Comparison of ENCODE assay signal across 11 cellular contexts in the genomic region with DNA sequence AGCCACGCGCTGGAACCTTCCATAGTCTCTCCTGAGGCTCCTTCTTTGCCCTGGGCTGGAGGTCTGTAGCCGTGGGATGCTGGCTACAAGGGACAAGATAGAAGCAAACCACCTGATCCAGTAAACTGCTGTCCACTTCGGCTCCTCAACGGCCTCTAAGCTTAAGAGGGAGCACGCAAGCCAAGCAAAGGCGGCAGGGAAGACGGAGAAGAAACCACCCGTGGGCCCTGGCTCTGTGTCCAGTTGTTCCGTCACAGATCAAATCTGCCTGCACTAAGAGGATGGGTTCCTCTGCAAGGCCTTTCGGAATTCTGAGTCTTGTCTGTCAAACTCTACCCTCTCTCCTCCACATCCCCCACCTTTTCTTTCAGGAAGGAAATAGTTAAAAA. TPM values are rescaled to one million over a fixed set of nuclear protein-coding genes. Genes with fewer than 3 reads are reported as not detected.
DNase-seq lines count a peak whose midpoint lies in the region; ATAC-seq and TF ChIP-seq lines count a peak whose summit lies in the region.
"Had no signal": no experiment of that assay in that cellular context is flagged by ENCODE, and none has a peak within 500 bp of the region (broad histone marks: within the 10 kb centered on the region; RNA-seq: fewer than 3 reads in every experiment).

No MANE protein-coding gene starts in this region.

- peak overlapping the region; percentile 67 for H2AFZ ChIP-seq in osteoblast (ENCODE audit: low read length)

- ATAC-seq in Right ventricle myocardium superior (ENCODE audit: poor library complexity), result peak; percentile 15
- ATAC-seq in Right ventricle myocardium inferior, result no peak

- no peak overlapping the region for H3K4me3 Mint-ChIP-seq in activated CD4-positive, alpha-beta memory T cell treated with anti-CD3 and anti-CD28 coated beads, Interleukin-2, amount 10 ng/mL, durations not matched to agents 7 days and 5 days
- H3K4me3 Mint-ChIP-seq: activated naive CD8-positive, alpha-beta T cell treated with anti-CD3 and anti-CD28 coated beads for 36 hours; stimulated activated naive CD8-positive, alpha-beta T cell treated with anti-CD3 and anti-CD28 coated beads, Interleukin-15, Interleukin-2, amounts not matched to agents 100 ng/mL and 50 ng/mL, for 24 hours had no signal

- no peaks in the 10 kb centered on the region for H4K20me1 ChIP-seq in osteoblast (ENCODE audit: insufficient read depth, low read length)

- no peaks in the 10 kb centered on the region for H3K27me3 ChIP-seq in osteoblast (ENCODE audit: insufficient read depth, low read length)

- H3K27ac Mint-ChIP-seq in activated CD4-positive, alpha-beta memory T cell treated with anti-CD3 and anti-CD28 coated beads, Interleukin-2, amount 10 ng/mL, durations not matched to agents 7 days and 5 days, result no peak overlapping the region
- H3K27ac Mint-ChIP-seq: activated naive CD8-positive, alpha-beta T cell treated with anti-CD3 and anti-CD28 coated beads for 36 hours; stimulated activated naive CD8-positive, alpha-beta T cell treated with anti-CD3 and anti-CD28 coated beads, Interleukin-15, Interleukin-2, amounts not matched to agents 100 ng/mL and 50 ng/mL, for 24 hours had no signal

- intact Hi-C loops in Right ventricle myocardium superior (cut with DNase I) (no loop called here), Right ventricle myocardium inferior (cut with DNase I) (loop anchor here (10.0 kb wide), 1 partner anchor 316 kb away; no protein-coding TSS in a partner anchor)

- no peaks in the 10 kb centered on the region for H3K9me3 ChIP-seq in osteoblast (ENCODE audit: low read depth, low read length)

- TF ChIP-seq CTCF in foreskin fibroblast (IDR thresholded peaks at IDR 0.05; ENCODE audit: low read depth, low read length) (no peak), osteoblast (IDR thresholded peaks at IDR 0.05; ENCODE audit: extremely low read depth, low read depth, low read length) (no peak), GM13977 (IDR thresholded peaks at IDR 0.05; ENCODE audit: extremely low read depth, insufficient read depth, missing control alignments) (no peak)

- no peaks in the 10 kb centered on the region for H3K36me3 Mint-ChIP-seq in activated CD4-positive, alpha-beta memory T cell treated with anti-CD3 and anti-CD28 coated beads, Interleukin-2, amount 10 ng/mL, durations not matched to agents 7 days and 5 days (ENCODE audit: low read depth)
- H3K36me3 Mint-ChIP-seq: activated naive CD8-positive, alpha-beta T cell treated with anti-CD3 and anti-CD28 coated beads for 36 hours had no signal

- H3K27me3 Mint-ChIP-seq in activated CD4-positive, alpha-beta memory T cell treated with anti-CD3 and anti-CD28 coated beads, Interleukin-2, amount 10 ng/mL, durations not matched to agents 7 days and 5 days, result peaks cover 30% of the 10 kb centered on the region

- CTCF ChIA-PET in activated CD4-positive, alpha-beta memory T cell treated with anti-CD3 and anti-CD28 coated beads, Interleukin-2, amount 10 ng/mL, durations not matched to agents 7 days and 5 days (lab: Charles Lee), result no interaction called here

- POLR2A ChIA-PET in activated CD4-positive, alpha-beta memory T cell treated with anti-CD3 and anti-CD28 coated beads, Interleukin-2, amount 10 ng/mL, durations not matched to agents 7 days and 5 days (lab: Charles Lee), result no interaction called here

- peaks cover 25% of the 10 kb centered on the region for H3K4me1 ChIP-seq in osteoblast (ENCODE audit: insufficient read depth, low read length)

- DNase-seq in Right ventricle myocardium superior, result no peak
- no peak for DNase-seq in Right ventricle myocardium inferior (ENCODE audit: missing footprints)
- DNase-seq in foreskin fibroblast, result no peak
- DNase-seq in osteoblast (ENCODE audit: insufficient read length, low spot score, missing footprints), result no peak
- no peak for DNase-seq in medulla oblongata (ENCODE audit: extremely low spot score)
- DNase-seq in activated CD4-positive, alpha-beta memory T cell treated with anti-CD3 and anti-CD28 coated beads, Interleukin-2, amount 10 ng/mL, durations not matched to agents 7 days and 5 days, result no peak
- DNase-seq in GM13977 (ENCODE audit: low spot score), result no peak
- DNase-seq in LoVo (ENCODE audit: low spot score), result no peak
- DNase-seq: activated CD4-positive, alpha-beta T cell treated with anti-CD3 and anti-CD28 coated beads for 1 hour had no signal

- in situ Hi-C loops in GM13977 (cut with MboI; ENCODE audit: low pct_unique_long_range_greater_than_20kb, low sequenced_read_pairs, unreplicated experiment), result no loop called here

- H3K4me2 ChIP-seq in osteoblast (ENCODE audit: insufficient read depth, low read length), result peak overlapping the region; percentile 88

- no peaks in the 10 kb centered on the region for H3K79me2 ChIP-seq in osteoblast (ENCODE audit: insufficient read depth, low read length)

- no peaks in the 10 kb centered on the region for H3K4me1 Mint-ChIP-seq in activated CD4-positive, alpha-beta memory T cell treated with anti-CD3 and anti-CD28 coated beads, Interleukin-2, amount 10 ng/mL, durations not matched to agents 7 days and 5 days
- H3K4me1 Mint-ChIP-seq: activated naive CD8-positive, alpha-beta T cell treated with anti-CD3 and anti-CD28 coated beads for 36 hours had no signal

- H3K4me3 ChIP-seq in foreskin fibroblast (ENCODE audit: low read depth in 1 of 2, low read length in 2 of 2) (peak overlapping the region; percentile 58 to 63), osteoblast (ENCODE audit: insufficient read depth, low read length) (peak overlapping the region; percentile 72)

- H3K27ac ChIP-seq in osteoblast (ENCODE audit: low read depth, low read length), result peak overlapping the region; percentile 26

- H3K36me3 ChIP-seq in osteoblast (ENCODE audit: insufficient read depth, low read length), result no peaks in the 10 kb centered on the region

- no peaks in the 10 kb centered on the region for H3K9me3 Mint-ChIP-seq in activated CD4-positive, alpha-beta memory T cell treated with anti-CD3 and anti-CD28 coated beads, Interleukin-2, amount 10 ng/mL, durations not matched to agents 7 days and 5 days
- H3K9me3 Mint-ChIP-seq: activated naive CD8-positive, alpha-beta T cell treated with anti-CD3 and anti-CD28 coated beads for 36 hours; stimulated activated naive CD8-positive, alpha-beta T cell treated with anti-CD3 and anti-CD28 coated beads, Interleukin-15, Interleukin-2, amounts not matched to agents 100 ng/mL and 50 ng/mL, for 24 hours had no signal

RNA-seq across cellular contexts. Expression of a gene that starts 0.4 kb away (rescaled TPM):
- total RNA-seq in Right ventricle myocardium superior (3.7 TPM), Right ventricle myocardium inferior (4.9 TPM), osteoblast (6.2 and 9.4 TPM in 2 replicates)
- total RNA-seq in activated CD4-positive, alpha-beta memory T cell treated with anti-CD3 and anti-CD28 coated beads, Interleukin-2, amount 10 ng/mL, durations not matched to agents 7 days and 5 days, result not detected
- total RNA-seq: activated naive CD8-positive, alpha-beta T cell treated with anti-CD3 and anti-CD28 coated beads for 36 hours had no signal
